Comparison of ENCODE assay signal across 15 cellular contexts in the genomic region with DNA sequence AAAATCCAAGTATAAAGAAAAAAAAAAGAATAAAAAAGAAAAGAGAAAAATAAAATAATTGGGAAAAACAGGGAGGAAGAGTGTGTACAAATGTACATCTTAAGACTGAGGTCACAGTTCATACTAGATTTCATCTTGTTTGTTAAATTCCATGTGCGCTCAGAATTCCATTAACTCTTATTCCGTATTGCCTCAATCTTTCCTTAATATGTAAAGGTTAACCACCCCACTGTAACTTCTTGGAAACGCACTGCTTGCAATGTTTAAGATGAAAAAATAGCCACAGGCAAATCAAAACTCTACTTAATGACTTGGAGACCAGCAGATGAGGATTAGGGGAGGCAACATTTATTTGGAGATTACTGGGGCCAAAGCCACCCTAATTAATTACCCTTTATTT. TPM values are rescaled to one million over a fixed set of nuclear protein-coding genes. Genes with fewer than 3 reads are reported as not detected.
DNase-seq lines count a peak whose midpoint lies in the region; ATAC-seq and TF ChIP-seq lines count a peak whose summit lies in the region.
"Had no signal": no experiment of that assay in that cellular context is flagged by ENCODE, and none has a peak within 500 bp of the region (broad histone marks: within the 10 kb centered on the region; RNA-seq: fewer than 3 reads in every experiment).

No MANE protein-coding gene starts in this region.

- WGBS in mesodermal cell (ENCODE audit: insufficient coverage in 2 of 2), 2 experiments = 94% methylated on average over 3 of the region's 3 CpGs; no CpG with 5 or more reads in 1 of the 2 experiments
- WGBS in smooth muscle cell (ENCODE audit: low lambda C conversion rate) = 91% methylated on average over 3 of the region's 3 CpGs

- H3K36me3 ChIP-seq in cardiac muscle cell (no peaks in the 10 kb centered on the region), adipocyte (ENCODE audit: control insufficient read depth, insufficient read depth, low read length, severe bottlenecking) (no peaks in the 10 kb centered on the region), mesodermal cell (ENCODE audit: control insufficient read depth, insufficient read depth, low read length) (no peaks in the 10 kb centered on the region), smooth muscle cell (ENCODE audit: low read depth) (no peaks in the 10 kb centered on the region), BE2C (no peaks in the 10 kb centered on the region)

- no peaks in the 10 kb centered on the region for H3K79me2 ChIP-seq in smooth muscle cell (ENCODE audit: low read depth)

- H3K4me2 ChIP-seq in smooth muscle cell = peak overlapping the region; percentile 48
- H3K4me2 ChIP-seq: A549 had no signal

- H4K20me1 ChIP-seq in smooth muscle cell (ENCODE audit: low read depth) = no peaks in the 10 kb centered on the region

- intact Hi-C loops in left ventricle myocardium superior (cut with micrococcal nuclease) = no loop called here

- H3K9me3 ChIP-seq in cardiac muscle cell (ENCODE audit: low read depth) (no peaks in the 10 kb centered on the region), adipocyte (ENCODE audit: control insufficient read depth, low read length) (no peaks in the 10 kb centered on the region), mesodermal cell (ENCODE audit: control insufficient read depth, low read length) (peaks cover 4% of the 10 kb centered on the region), smooth muscle cell (replicated peaks; ENCODE audit: low read depth) (no peaks in the 10 kb centered on the region), BE2C (no peaks in the 10 kb centered on the region)
- H3K9me3 ChIP-seq: A549 had no signal

- ATAC-seq in left ventricle myocardium superior = no peak
- ATAC-seq: A549 had no signal

- H3K27me3 ChIP-seq in cardiac muscle cell (no peaks in the 10 kb centered on the region), adipocyte (replicated peaks; ENCODE audit: control insufficient read depth, insufficient read depth, low read length) (no peaks in the 10 kb centered on the region), smooth muscle cell (ENCODE audit: low read depth) (no peaks in the 10 kb centered on the region), BE2C (no peaks in the 10 kb centered on the region)

- H3K9ac ChIP-seq in adipocyte (ENCODE audit: low read length) (no peak overlapping the region), smooth muscle cell (ENCODE audit: low read depth) (peak overlapping the region; percentile 53)

- H3K4me3 ChIP-seq in cardiac muscle cell (no peak overlapping the region), adipocyte (ENCODE audit: low read length) (no peak overlapping the region), mesodermal cell (ENCODE audit: extremely low read depth, insufficient read depth, low read length, poor library complexity, severe bottlenecking) (no peak overlapping the region), smooth muscle cell (no peak overlapping the region), BE2C (ENCODE audit: low read depth, low read length) (no peak overlapping the region)
- H3K4me3 ChIP-seq: A549 had no signal

- H3K27ac ChIP-seq in cardiac muscle cell (peak overlapping the region; percentile 83), mesodermal cell (ENCODE audit: low read depth, low read length, severe bottlenecking) (peak overlapping the region; percentile 92), smooth muscle cell (ENCODE audit: low read depth) (peak overlapping the region; percentile 85)
- H3K27ac ChIP-seq: A549, C4-2B had no signal

- DNase-seq in cardiac muscle cell (ENCODE audit: low read depth in 1 of 2, low spot score in 1 of 2) (no peak), left ventricle myocardium superior (no peak), adipocyte (ENCODE audit: low read depth) (peak; percentile 24), smooth muscle cell (lab: John Stamatoyannopoulos, UW; ENCODE audit: unreplicated experiment) (no peak), SK-N-DZ (ENCODE audit: low spot score) (no peak), BE2C (no peak), NCI-H446 treated with DMSO at 0.1 percent for 48 hours (lab: John Stamatoyannopoulos, UW) (no peak)
- DNase-seq: GOT3, KG1, NCI-H2227 treated with DMSO at 0.1 percent for 48 hours, NCI-H524 treated with DMSO at 0.1 percent for 48 hours, SHP77 had no signal

- H3F3A ChIP-seq in smooth muscle cell (ENCODE audit: low read depth) = peaks cover 3% of the 10 kb centered on the region

- no peak overlapping the region for H2AFZ ChIP-seq in smooth muscle cell (ENCODE audit: low read depth)

- H3K4me1 ChIP-seq in cardiac muscle cell (ENCODE audit: low read depth) (peaks cover 31% of the 10 kb centered on the region), adipocyte (ENCODE audit: control insufficient read depth, insufficient read depth, low read length) (peaks cover 7% of the 10 kb centered on the region), mesodermal cell (ENCODE audit: control insufficient read depth, insufficient read depth, low read length, poor library complexity, severe bottlenecking) (peaks cover 22% of the 10 kb centered on the region), smooth muscle cell (ENCODE audit: low read depth) (peaks cover 19% of the 10 kb centered on the region), BE2C (no peaks in the 10 kb centered on the region)
- H3K4me1 ChIP-seq: A549 had no signal

- TF ChIP-seq CTCF in cardiac muscle cell (IDR thresholded peaks at IDR 0.05; ENCODE audit: low read depth, low read length) (no peak), smooth muscle cell (IDR thresholded peaks at IDR 0.05; ENCODE audit: borderline replicate concordance, insufficient read depth, poor library complexity, severe bottlenecking) (no peak), BE2C (IDR thresholded peaks at IDR 0.05; ENCODE audit: low read depth, low read length) (no peak)

RNA-seq across cellular contexts. Expression of a gene that starts 23.9 kb away (rescaled TPM):
- total RNA-seq in cardiac muscle cell (0.42 and 2.3 TPM in 2 replicates), left ventricle myocardium superior (5.3 TPM), smooth muscle cell (1.3 TPM in 1 of 2 replicates, not detected in the other)
- polyA plus RNA-seq in cardiac muscle cell (0.29 and 0.37 TPM in 2 replicates), smooth muscle cell (0.16 and 1.2 TPM in 2 replicates)
- 1.2 TPM for polyA plus RNA-seq in mesodermal cell (2013, experiment 1 of 2)
- 1.4 TPM for polyA plus RNA-seq in mesodermal cell (2013, experiment 2 of 2)
- polyA plus RNA-seq in SK-N-DZ (2014; cell fraction: cytosol; rRNA removed) = not detected in 2 replicates
- polyA plus RNA-seq in SK-N-DZ (2014; cell fraction: nucleus; rRNA removed) = not detected in 2 replicates
- polyA plus RNA-seq in BE2C (2012; ENCODE audit: insufficient read depth, insufficient read length, low read depth) = not detected
